In genomic region chr18:68466714-68467113, GRCh38 we compare ENCODE assay signal across 1 cellular context.
TF ChIP-seq lines count a peak whose summit lies in the region.

No MANE protein-coding gene starts in this region.

TF ChIP-seq in H1, 55 proteins besides CTCF, POLR2A, EP300 and RAD21 (continued from another document):
- no peak for TF ChIP-seq ATF2 (IDR thresholded peaks at IDR 0.05; ENCODE audit: low read length)
